ENCODE assay signal across 22 cellular contexts in genomic region chr6:27924179-27924578, GRCh38. TPM values are rescaled to one million over a fixed set of nuclear protein-coding genes. Genes with fewer than 3 reads are reported as not detected.
"Had no signal": no experiment of that assay in that cellular context is flagged by ENCODE, and none has a peak within 500 bp of the region (broad histone marks: within the 10 kb centered on the region; RNA-seq: fewer than 3 reads in every experiment).

No MANE protein-coding gene starts in this region.

- H3K27ac ChIP-seq: HL-60, SJCRH30 had no signal

- H3K36me3 ChIP-seq: SJCRH30 had no signal

- H3K27me3 ChIP-seq: SJCRH30 had no signal

- DNase-seq: Karpas-422, KBM-7, MM.1S, NCI-H1092 treated with DMSO at 0.1 percent for 48 hours, NCI-H1436, NCI-H187, NCI-H2029, NCI-H2081 treated with DMSO at 0.1 percent for 48 hours, NCI-H2171, NCI-H226, NCI-H446, NCI-H510A, NCI-H524 treated with DMSO at 0.1 percent for 48 hours, NCI-H69, NCI-H774, SHP77 treated with DMSO at 0.1 percent for 48 hours, SJCRH30 had no signal

- H3K4me1 ChIP-seq: SJCRH30 had no signal

- H3K9me3 ChIP-seq: SJCRH30 had no signal

- H3K4me3 ChIP-seq: SJCRH30 had no signal

- ATAC-seq: Right ventricle myocardium inferior, SK-N-SH treated with all-trans-retinoic acid at 6 μM for 48 hours had no signal

RNA-seq across cellular contexts. Expression of gene OR2B2, which starts 12.0 kb away (rescaled TPM):
- total RNA-seq: M059J, Right ventricle myocardium inferior, SJCRH30 had no signal
- polyA plus RNA-seq: IgD-negative memory B cell had no signal

RNA-seq across cellular contexts. Expression of gene OR2B6, which starts 32.9 kb away (rescaled TPM):
- total RNA-seq: Right ventricle myocardium inferior, SJCRH30 had no signal
- polyA plus RNA-seq: IgD-negative memory B cell had no signal
